In the genomic region with DNA sequence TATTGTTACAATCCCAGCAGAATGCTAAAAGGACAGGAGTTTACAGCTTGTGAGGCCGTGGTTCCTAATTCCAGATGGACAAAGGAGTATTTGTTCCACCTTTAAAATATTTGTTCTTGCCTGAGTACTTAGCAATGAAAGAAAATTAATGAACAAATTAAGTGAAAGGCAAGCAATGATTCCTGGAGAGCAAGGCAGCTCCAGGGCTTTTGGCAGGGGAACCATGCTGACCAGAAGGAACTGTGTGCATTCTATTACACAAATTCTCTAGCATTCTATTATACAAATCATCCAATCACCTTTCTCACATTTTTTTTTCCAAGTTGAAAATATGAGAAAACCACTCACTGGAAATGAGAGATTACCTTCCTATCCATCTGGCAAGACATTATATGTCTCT, we compare ENCODE assay signal across 9 cellular contexts. TPM values are rescaled to one million over a fixed set of nuclear protein-coding genes. Genes with fewer than 3 reads are reported as not detected.
A peak's percentile ranks its signal among the peaks of the same experiment; 100 is the strongest.
DNase-seq lines count a peak whose midpoint lies in the region; ATAC-seq and TF ChIP-seq lines count a peak whose summit lies in the region.
"Had no signal": no experiment of that assay in that cellular context is flagged by ENCODE, and none has a peak within 500 bp of the region (broad histone marks: within the 10 kb centered on the region; RNA-seq: fewer than 3 reads in every experiment).

No MANE protein-coding gene starts in this region.

- in situ Hi-C loops in GM23248 (cut with MboI), result no loop called here

- H3K4me2 ChIP-seq in GM23248 (ENCODE audit: unreplicated experiment), result peak overlapping the region; percentile 72

- no peaks in the 10 kb centered on the region for H3K27me3 ChIP-seq in GM23248 (replicated peaks; ENCODE audit: insufficient read depth)
- no peaks in the 10 kb centered on the region for H3K27me3 ChIP-seq in SJSA1 (replicated peaks)
- H3K27me3 ChIP-seq in esophagus muscularis mucosa, result peaks cover 0 to 11% (median 0%) of the 10 kb centered on the region in 4 donors
- H3K27me3 ChIP-seq in left ventricle myocardium inferior (ENCODE audit: low read depth), result peaks cover 15% of the 10 kb centered on the region

- no peaks in the 10 kb centered on the region for H3K36me3 ChIP-seq in GM23248 (ENCODE audit: low read depth)
- peaks cover 5% of the 10 kb centered on the region for H3K36me3 ChIP-seq in SJSA1
- H3K36me3 ChIP-seq in esophagus muscularis mucosa, result peaks cover 8 to 22% (median 20%) of the 10 kb centered on the region in 4 donors
- H3K36me3 ChIP-seq in left ventricle myocardium inferior, result peaks cover 18% of the 10 kb centered on the region

- no peak for TF ChIP-seq POLR2A in esophagus muscularis mucosa (IDR thresholded peaks at IDR 0.05; ENCODE audit: low read depth)

- H3K4me3 ChIP-seq in GM23248, result peak overlapping the region; percentile 59
- no peak overlapping the region for H3K4me3 ChIP-seq in SJSA1
- H3K4me3 ChIP-seq in esophagus muscularis mucosa, result no peak overlapping the region
- no peak overlapping the region for H3K4me3 ChIP-seq in left ventricle myocardium inferior

- H3K79me2 ChIP-seq in GM23248 (ENCODE audit: insufficient read depth), result peaks cover 26% of the 10 kb centered on the region

- H3K9me3 ChIP-seq in GM23248 (ENCODE audit: low read depth) (no peaks in the 10 kb centered on the region), SJSA1 (replicated peaks) (no peaks in the 10 kb centered on the region), esophagus muscularis mucosa (no peaks in the 10 kb centered on the region), left ventricle myocardium inferior (replicated peaks) (no peaks in the 10 kb centered on the region)

- 88 to 100% methylated on average over 1 of the region's 1 CpG for WGBS in GM23248 (ENCODE audit: low coverage in 1 of 2, low lambda C conversion rate in 2 of 2, missing lambda C conversion rate in 2 of 2), 2 experiments
- 59% methylated on average over 1 of the region's 1 CpG for WGBS in esophagus muscularis mucosa

- intact Hi-C loops in esophagus muscularis mucosa (cut with DNase I), result loop anchor here (5.0 kb wide), 1 partner anchor 51 kb away; no protein-coding TSS in a partner anchor
- intact Hi-C loops in left cardiac atrium (cut with DNase I), result loop anchor here in 1 of 2 donors (10.0 kb wide), 1 partner anchor 324 kb away; no protein-coding TSS in a partner anchor
- intact Hi-C loops in left ventricle myocardium inferior (cut with micrococcal nuclease), result no loop called here

- H3K9ac ChIP-seq in GM23248, result peak overlapping the region; percentile 37

- H3K4me1 ChIP-seq in GM23248 (ENCODE audit: insufficient read depth) (peaks cover 22% of the 10 kb centered on the region), SJSA1 (replicated peaks) (peaks cover 30% of the 10 kb centered on the region), esophagus muscularis mucosa (peaks cover 13 to 34% (median 31%) of the 10 kb centered on the region in 4 donors), left ventricle myocardium inferior (peaks cover 19% of the 10 kb centered on the region)

- DNase-seq in GM23248, result peak; percentile 49
- no peak for DNase-seq in SJSA1 (ENCODE audit: low read depth in 1 of 2, low spot score in 2 of 2)
- DNase-seq in esophagus muscularis mucosa (ENCODE audit: extremely low spot score), result no peak
- DNase-seq in renal cortical epithelial cell (ENCODE audit: low read depth), result peak; percentile 77
- no peak for DNase-seq in NCI-H2227 treated with DMSO at 0.1 percent for 48 hours (lab: John Stamatoyannopoulos, UW)
- DNase-seq in left cardiac atrium, result no peak
- DNase-seq in left ventricle myocardium inferior, result no peak
- no peak for DNase-seq in cerebellar nuclear complex (lab: John Stamatoyannopoulos, UW)
- DNase-seq: NCI-H1694 had no signal

- no peaks in the 10 kb centered on the region for H3K9me2 ChIP-seq in GM23248 (ENCODE audit: insufficient read depth)

- peaks cover 19% of the 10 kb centered on the region for H3F3A ChIP-seq in GM23248 (ENCODE audit: insufficient read depth)

- ATAC-seq in left cardiac atrium, result no peak

- peak overlapping the region; percentile 62 for H3K27ac ChIP-seq in GM23248
- peak overlapping the region; percentile 65 for H3K27ac ChIP-seq in SJSA1
- H3K27ac ChIP-seq in esophagus muscularis mucosa (replicated peaks in 1 of 4), result peak overlapping the region; percentile 38 to 62 (median 59)
- H3K27ac ChIP-seq in left ventricle myocardium inferior (replicated peaks), result no peak overlapping the region

- no peaks in the 10 kb centered on the region for H4K20me1 ChIP-seq in GM23248 (ENCODE audit: insufficient read depth)

- 0 out of 2 replicates have a peak overlapping the region, but pooled peaks have one; percentile 7 for H2AFZ ChIP-seq in GM23248

- no peak for TF ChIP-seq EP300 in esophagus muscularis mucosa (IDR thresholded peaks at IDR 0.05)

- TF ChIP-seq CTCF in esophagus muscularis mucosa (IDR thresholded peaks at IDR 0.05), result no peak
- TF ChIP-seq CTCF in left ventricle myocardium inferior (IDR thresholded peaks at IDR 0.05; ENCODE audit: borderline replicate concordance), result no peak

RNA-seq across cellular contexts. Expression of gene BMAL2, which starts 1.8 kb away (rescaled TPM):
- 27.3 and 28.7 TPM in 2 replicates for total RNA-seq in GM23248 (2014; rRNA removed; shearing (Covaris generic))
- 14.8 and 14.9 TPM in 2 replicates for polyA plus RNA-seq in GM23248 (2016; fragmentation: Nextera tagmentation; extraction: Ambion mirVana)
- total RNA-seq in SJSA1 (2014; rRNA removed; shearing (Covaris generic)), result 39.5 and 47.8 TPM in 2 replicates
- 1 to 10 TPM; 3.6 to 7.3 (median 5.0) TPM for total RNA-seq in esophagus muscularis mucosa
- 24.6 and 65.5 TPM in 2 replicates for total RNA-seq in renal cortical epithelial cell
- 1 to 10 TPM; 1.3 to 4.8 TPM for total RNA-seq in left cardiac atrium
- total RNA-seq in left ventricle myocardium inferior, result 1.5 TPM

Comparison
In these comparisons a context has a peak if more than half of its experiments do, and no peak if none do; other contexts are left out.
1. DNase-seq: peak in GM23248 (single experiment) and renal cortical epithelial cell (single experiment); none in SJSA1 (0 of 2), esophagus muscularis mucosa (single experiment), NCI-H2227 treated with DMSO at 0.1 percent for 48 hours (single experiment), left cardiac atrium (single experiment), left ventricle myocardium inferior (single experiment) and cerebellar nuclear complex (0 of 2).